In the genomic region with DNA sequence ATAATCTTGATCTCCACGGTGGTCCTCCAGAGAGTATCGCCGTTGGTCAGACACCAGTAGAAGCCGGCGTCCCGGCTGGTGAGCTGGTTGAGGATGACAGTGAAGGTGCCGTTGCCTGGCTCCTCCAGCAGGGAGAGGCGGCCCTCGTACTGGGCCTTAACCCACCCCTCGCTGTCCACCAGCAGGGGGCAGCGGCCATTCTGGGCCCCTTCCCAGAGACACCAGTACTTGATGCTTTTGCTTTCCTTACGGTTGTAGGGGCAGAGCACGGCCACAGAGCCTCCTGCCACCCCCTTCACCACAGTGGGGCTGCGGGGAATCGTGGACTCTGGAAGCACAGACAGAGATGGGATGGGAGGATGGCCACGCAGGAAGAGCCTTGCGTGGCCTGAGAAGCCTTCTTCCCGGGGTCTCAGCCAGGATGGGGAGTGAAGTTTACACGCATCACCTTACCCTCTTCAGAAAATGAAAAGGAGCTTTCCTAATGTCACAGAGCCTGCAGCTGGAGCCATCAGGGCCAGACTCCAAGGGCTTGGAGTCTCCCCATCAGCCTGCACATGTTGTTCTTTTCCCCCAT, we compare ENCODE assay signal across 8 cellular contexts. TPM values are rescaled to one million over a fixed set of nuclear protein-coding genes. Genes with fewer than 3 reads are reported as not detected.
DNase-seq lines count a peak whose midpoint lies in the region; ATAC-seq and TF ChIP-seq lines count a peak whose summit lies in the region.

No MANE protein-coding gene starts in this region.

- peaks cover 15% of the 10 kb centered on the region for H3K4me1 Mint-ChIP-seq in activated CD4-positive, alpha-beta T cell treated with anti-CD3 and anti-CD28 coated beads, Interleukin-2, amount 10 ng/mL, durations not matched to agents 7 days and 5 days

- POLR2A ChIA-PET in activated CD4-positive, alpha-beta T cell treated with anti-CD3 and anti-CD28 coated beads, Interleukin-2, amount 10 ng/mL, durations not matched to agents 7 days and 5 days (lab: Charles Lee): no interaction called here

- H3K4me3 ChIP-seq in foreskin fibroblast (ENCODE audit: low read depth in 1 of 2, low read length in 2 of 2): no peak overlapping the region

- no peaks in the 10 kb centered on the region for H3K27me3 Mint-ChIP-seq in activated CD4-positive, alpha-beta T cell treated with anti-CD3 and anti-CD28 coated beads, Interleukin-2, amount 10 ng/mL, durations not matched to agents 7 days and 5 days

- peak; percentile 45 for DNase-seq in COLO829 (ENCODE audit: low spot score)
- peak in 47 of 76 experiments; percentile 5 to 56 (median 29) for DNase-seq in HUDEP-2 (lab: John Stamatoyannopoulos, UW; ENCODE audit: unreplicated experiment in 76 of 76)
- peak; percentile 68 for DNase-seq in activated CD4-positive, alpha-beta T cell treated with anti-CD3 and anti-CD28 coated beads, Interleukin-2, amount 10 ng/mL, durations not matched to agents 7 days and 5 days
- peak in 1 of 2 donors; percentile 39 for DNase-seq in foreskin fibroblast
- DNase-seq in stimulated activated CD4-positive, alpha-beta T cell treated with anti-CD3 and anti-CD28 coated beads, Interleukin-15, amount 100 ng/mL, for 48 hours (ENCODE audit: low read depth in 2 of 2): peak; percentile 42 to 46
- DNase-seq in hippocampal formation (lab: John Stamatoyannopoulos, UW): no peak

- H3K9me3 Mint-ChIP-seq in activated CD4-positive, alpha-beta T cell treated with anti-CD3 and anti-CD28 coated beads, Interleukin-2, amount 10 ng/mL, durations not matched to agents 7 days and 5 days: no peaks in the 10 kb centered on the region

- no peaks in the 10 kb centered on the region for H3K36me3 Mint-ChIP-seq in activated CD4-positive, alpha-beta T cell treated with anti-CD3 and anti-CD28 coated beads, Interleukin-2, amount 10 ng/mL, durations not matched to agents 7 days and 5 days (ENCODE audit: low read depth)

- ATAC-seq in HG03520 (IDR thresholded peaks at IDR 0.05; ENCODE audit: unreplicated experiment) (no peak), GM18502 (IDR thresholded peaks at IDR 0.05; ENCODE audit: poor library complexity, unreplicated experiment) (no peak)

- H3K4me3 Mint-ChIP-seq in activated CD4-positive, alpha-beta T cell treated with anti-CD3 and anti-CD28 coated beads, Interleukin-2, amount 10 ng/mL, durations not matched to agents 7 days and 5 days: no peak overlapping the region

- CTCF ChIA-PET in activated CD4-positive, alpha-beta T cell treated with anti-CD3 and anti-CD28 coated beads, Interleukin-2, amount 10 ng/mL, durations not matched to agents 7 days and 5 days (lab: Charles Lee): interaction anchor here (0.6 to 2.7 kb wide), 19 partner anchors 9 to 464 kb away, joined by 3 to 20 read pairs (median 4); a partner anchor contains a TSS

- no peak overlapping the region for H3K27ac Mint-ChIP-seq in activated CD4-positive, alpha-beta T cell treated with anti-CD3 and anti-CD28 coated beads, Interleukin-2, amount 10 ng/mL, durations not matched to agents 7 days and 5 days

- peak; percentile 48 for TF ChIP-seq CTCF in foreskin fibroblast (IDR thresholded peaks at IDR 0.05; ENCODE audit: low read depth, low read length)

RNA-seq across cellular contexts. Expression of a gene that starts 10.7 kb away (rescaled TPM):
- total RNA-seq in activated CD4-positive, alpha-beta T cell treated with anti-CD3 and anti-CD28 coated beads, Interleukin-2, amount 10 ng/mL, durations not matched to agents 7 days and 5 days: not detected

RNA-seq across cellular contexts. Expression of a gene that starts 13.8 kb away (rescaled TPM):
- 100 to 1,000 TPM; 151 to 157 TPM for total RNA-seq in activated CD4-positive, alpha-beta T cell treated with anti-CD3 and anti-CD28 coated beads, Interleukin-2, amount 10 ng/mL, durations not matched to agents 7 days and 5 days

RNA-seq across cellular contexts. Expression of a gene that starts 34.7 kb away (rescaled TPM):
- not detected for total RNA-seq in activated CD4-positive, alpha-beta T cell treated with anti-CD3 and anti-CD28 coated beads, Interleukin-2, amount 10 ng/mL, durations not matched to agents 7 days and 5 days

RNA-seq across cellular contexts. Expression of a gene that starts 38.3 kb away (rescaled TPM):
- not detected for total RNA-seq in activated CD4-positive, alpha-beta T cell treated with anti-CD3 and anti-CD28 coated beads, Interleukin-2, amount 10 ng/mL, durations not matched to agents 7 days and 5 days

Comparison
In these comparisons a context has a peak if more than half of its experiments do, and no peak if none do; other contexts are left out.
1. DNase-seq: peak in COLO829 (single experiment), HUDEP-2 (47 of 76), activated CD4-positive, alpha-beta T cell treated with anti-CD3 and anti-CD28 coated beads, Interleukin-2, amount 10 ng/mL, durations not matched to agents 7 days and 5 days (single experiment) and stimulated activated CD4-positive, alpha-beta T cell treated with anti-CD3 and anti-CD28 coated beads, Interleukin-15, amount 100 ng/mL, for 48 hours (2 of 2); none in hippocampal formation (0 of 2).